Comparison of ENCODE assay signal across 11 cellular contexts in the genomic region with DNA sequence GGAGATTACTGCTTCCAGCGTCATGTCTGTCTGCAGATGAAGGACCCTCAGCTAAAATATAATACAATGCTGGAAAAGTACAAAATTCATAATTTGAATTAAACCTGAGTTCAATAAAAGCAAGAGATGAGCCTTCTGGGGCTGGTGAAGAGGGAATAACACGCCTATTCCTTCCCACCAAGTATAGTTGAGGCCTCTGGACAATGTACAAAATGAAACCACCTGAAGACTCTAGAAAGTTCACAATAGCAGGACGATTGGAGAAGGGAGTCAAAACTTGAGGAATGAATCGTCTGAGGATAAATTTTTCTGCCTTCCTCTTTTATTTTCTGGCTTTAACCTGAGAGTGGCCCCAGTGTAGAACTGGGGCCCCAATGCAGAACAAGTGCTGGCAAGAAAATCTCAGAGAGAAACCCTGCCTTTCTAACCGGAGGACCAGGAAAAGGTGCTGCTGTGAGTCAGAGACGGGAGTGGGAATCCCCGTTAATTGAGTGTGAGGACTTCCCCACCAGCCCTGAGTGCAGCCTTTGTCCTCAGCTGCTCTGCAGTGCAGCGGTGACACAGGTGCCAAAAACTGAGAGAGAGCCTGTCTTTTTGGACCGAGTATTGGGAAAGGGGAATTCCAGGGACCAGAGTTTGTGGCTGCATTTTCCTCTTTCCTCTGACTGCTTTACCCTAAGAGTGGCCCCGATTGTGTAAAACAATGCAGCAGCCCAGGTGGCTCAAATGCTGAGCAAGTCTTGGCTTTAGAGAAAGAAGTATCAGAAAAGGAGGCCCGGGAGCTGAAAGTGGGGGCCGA.
DNase-seq lines count a peak whose midpoint lies in the region; ATAC-seq and TF ChIP-seq lines count a peak whose summit lies in the region.
"Had no signal": no experiment of that assay in that cellular context is flagged by ENCODE, and none has a peak within 500 bp of the region (broad histone marks: within the 10 kb centered on the region; RNA-seq: fewer than 3 reads in every experiment).

No MANE protein-coding gene starts in this region.

- H3K9me3 ChIP-seq in skeletal muscle satellite cell (replicated peaks; ENCODE audit: low read length) (no peaks in the 10 kb centered on the region), Peyer's patch (no peaks in the 10 kb centered on the region)

- CTCF ChIA-PET in activated CD4-positive, alpha-beta T cell treated with anti-CD3 and anti-CD28 coated beads for 36 hours (lab: Charles Lee) = interaction anchor here (0.7 to 1.4 kb wide), 2 partner anchors 43 to 370 kb away, joined by 3 read pairs; no protein-coding TSS in a partner anchor

- H3K9ac ChIP-seq in skeletal muscle satellite cell (ENCODE audit: low read depth, low read length) = no peak overlapping the region

- peak; percentile 27 for DNase-seq in activated CD4-positive, alpha-beta T cell treated with anti-CD3 and anti-CD28 coated beads for 36 hours
- no peak for DNase-seq in activated CD4-positive, alpha-beta T cell treated with anti-CD3 and anti-CD28 coated beads for 48 hours
- DNase-seq in epithelial cell of esophagus (ENCODE audit: low read depth) (peak; percentile 95), cortex of kidney (lab: John Stamatoyannopoulos, UW) (no peak), Peyer's patch (no peak)
- DNase-seq: NCI-H2171 treated with DMSO at 0.1 percent for 48 hours, substantia nigra had no signal

- H3K27ac ChIP-seq in Peyer's patch = no peak overlapping the region
- H3K27ac ChIP-seq: coronary artery had no signal

- H3K4me1 Mint-ChIP-seq in activated CD4-positive, alpha-beta T cell treated with anti-CD3 and anti-CD28 coated beads for 36 hours = peaks cover 6% of the 10 kb centered on the region

- no peak for TF ChIP-seq CTCF in epithelial cell of esophagus (IDR thresholded peaks at IDR 0.05; ENCODE audit: insufficient read depth, low read depth, low read length, missing control alignments)
- TF ChIP-seq CTCF in Peyer's patch (IDR thresholded peaks at IDR 0.05) = no peak

- peak overlapping the region; percentile 9 for H3K4me2 ChIP-seq in skeletal muscle satellite cell (ENCODE audit: low read length)

- H3K27me3 ChIP-seq in skeletal muscle satellite cell (ENCODE audit: control insufficient read depth, insufficient read depth, low read length) (peaks cover 3% of the 10 kb centered on the region), Peyer's patch (no peaks in the 10 kb centered on the region)

- H3K36me3 ChIP-seq in skeletal muscle satellite cell (ENCODE audit: insufficient read depth, low read length) = no peaks in the 10 kb centered on the region
- H3K36me3 ChIP-seq in Peyer's patch = no peaks in the 10 kb centered on the region

- H3K4me1 ChIP-seq in skeletal muscle satellite cell (ENCODE audit: control insufficient read depth, insufficient read depth, low read length) (peaks cover 12% of the 10 kb centered on the region), Peyer's patch (no peaks in the 10 kb centered on the region)

- no peaks in the 10 kb centered on the region for H3K36me3 Mint-ChIP-seq in activated CD4-positive, alpha-beta T cell treated with anti-CD3 and anti-CD28 coated beads for 36 hours (ENCODE audit: low read depth)

- peak; percentile 23 for ATAC-seq in activated CD4-positive, alpha-beta T cell treated with anti-CD3 and anti-CD28 coated beads for 36 hours
- ATAC-seq in HG03342 (IDR thresholded peaks at IDR 0.05; ENCODE audit: unreplicated experiment) (peak; percentile 75), GM18498 (IDR thresholded peaks at IDR 0.05; ENCODE audit: unreplicated experiment) (no peak)

- intact Hi-C loops in activated CD4-positive, alpha-beta T cell treated with anti-CD3 and anti-CD28 coated beads for 36 hours (cut with DNase I, micrococcal nuclease) = loop anchor here in 1 of 2 experiments (10.0 kb wide), 1 partner anchor 297 kb away; no protein-coding TSS in a partner anchor

- H3K4me3 ChIP-seq in epithelial cell of esophagus (ENCODE audit: low read length) (no peak overlapping the region), skeletal muscle satellite cell (ENCODE audit: low read length) (no peak overlapping the region), Peyer's patch (no peak overlapping the region)
- H3K4me3 ChIP-seq: coronary artery had no signal

- H3K27ac Mint-ChIP-seq in activated CD4-positive, alpha-beta T cell treated with anti-CD3 and anti-CD28 coated beads for 36 hours = no peak overlapping the region

- H3K9me3 Mint-ChIP-seq in activated CD4-positive, alpha-beta T cell treated with anti-CD3 and anti-CD28 coated beads for 36 hours (ENCODE audit: low read depth) = no peaks in the 10 kb centered on the region

- no peak overlapping the region for H3K4me3 Mint-ChIP-seq in activated CD4-positive, alpha-beta T cell treated with anti-CD3 and anti-CD28 coated beads for 36 hours

- TF ChIP-seq POLR2A in Peyer's patch (IDR thresholded peaks at IDR 0.05) = no peak

- POLR2A ChIA-PET in activated CD4-positive, alpha-beta T cell treated with anti-CD3 and anti-CD28 coated beads for 36 hours (lab: Charles Lee) = no interaction called here

- H3K27me3 Mint-ChIP-seq in activated CD4-positive, alpha-beta T cell treated with anti-CD3 and anti-CD28 coated beads for 36 hours = peaks cover 40% of the 10 kb centered on the region

Comparison
In these comparisons a context has a peak if more than half of its experiments do, and no peak if none do; other contexts are left out.
1. DNase-seq: peak in activated CD4-positive, alpha-beta T cell treated with anti-CD3 and anti-CD28 coated beads for 36 hours (single experiment) and epithelial cell of esophagus (single experiment); none in activated CD4-positive, alpha-beta T cell treated with anti-CD3 and anti-CD28 coated beads for 48 hours (single experiment), cortex of kidney (single experiment) and Peyer's patch (0 of 3).